13 cellular contexts compared by ENCODE assay signal in the genomic region with DNA sequence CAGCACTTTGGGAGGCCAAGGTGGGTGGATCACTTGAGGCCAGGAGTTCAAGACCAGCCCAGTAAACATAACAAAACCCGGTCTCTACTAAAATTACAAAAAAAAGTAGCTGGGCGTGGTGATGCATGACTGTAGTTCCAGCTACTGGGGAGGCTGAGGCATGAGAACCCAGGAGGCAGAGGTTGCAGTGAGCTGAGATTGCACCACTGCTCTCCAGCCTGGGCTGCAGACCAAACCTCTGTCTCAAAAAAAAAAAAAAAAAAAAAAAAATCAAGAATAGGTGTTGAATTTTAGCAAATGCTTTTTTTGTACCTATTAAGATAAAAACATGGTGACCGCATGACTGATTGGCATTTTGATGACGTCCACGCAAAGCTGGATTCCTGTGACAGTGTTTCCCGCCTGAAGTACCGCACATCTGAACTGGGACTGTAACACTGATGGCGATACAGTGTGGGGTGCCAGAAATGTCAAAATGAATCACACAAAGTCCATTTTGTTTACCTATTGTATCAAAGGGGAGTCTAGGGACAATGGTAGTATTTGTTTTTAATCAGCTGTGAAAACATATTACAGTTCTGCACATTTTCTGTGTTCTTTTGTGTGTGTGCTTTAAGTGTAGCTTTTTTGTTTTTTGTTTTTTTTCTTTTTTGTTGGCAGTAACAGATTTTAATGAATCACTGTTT.
"Had no signal": no experiment of that assay in that cellular context is flagged by ENCODE, and none has a peak within 500 bp of the region (broad histone marks: within the 10 kb centered on the region; RNA-seq: fewer than 3 reads in every experiment).

No MANE protein-coding gene starts in this region.

- ATAC-seq: gastrocnemius medialis; heart right ventricle; stimulated activated naive CD8-positive, alpha-beta T cell treated with anti-CD3 and anti-CD28 coated beads, Interleukin-15, amount 100 ng/mL, for 72 hours had no signal

- H3K27me3 ChIP-seq: dorsolateral prefrontal cortex, gastrocnemius medialis, heart right ventricle, right atrium auricular region had no signal

- H3K9me3 ChIP-seq: gastrocnemius medialis, heart right ventricle, left ventricle myocardium inferior, prostate gland, right atrium auricular region had no signal

- DNase-seq: activated CD4-positive, alpha-beta T cell treated with anti-CD3 and anti-CD28 coated beads, Interleukin-2, amount 50 U/mL, for 48 hours; dorsolateral prefrontal cortex; gastrocnemius medialis; heart right ventricle; left ventricle myocardium inferior; mammary epithelial cell; midbrain; stimulated activated CD4-positive, alpha-beta T cell treated with anti-CD3 and anti-CD28 coated beads, Interleukin-4, amount 100 ng/mL, for 1 hour; stimulated activated naive CD8-positive, alpha-beta T cell treated with anti-CD3 and anti-CD28 coated beads, Interleukin-15, amount 100 ng/mL, for 72 hours; trophoblast cell had no signal

- H3K4me3 ChIP-seq: dorsolateral prefrontal cortex, gastrocnemius medialis, heart right ventricle, left ventricle myocardium inferior, prostate gland, right atrium auricular region, skin epidermis had no signal

- H3K4me1 ChIP-seq: gastrocnemius medialis, heart right ventricle, left ventricle myocardium inferior, prostate gland, right atrium auricular region had no signal

- H3K27ac ChIP-seq: gastrocnemius medialis, heart right ventricle, left ventricle myocardium inferior, prostate gland, right atrium auricular region, skin epidermis had no signal

- H3K36me3 ChIP-seq: gastrocnemius medialis, heart right ventricle, left ventricle myocardium inferior, prostate gland, right atrium auricular region had no signal
